Comparison of ENCODE assay signal across 6 cellular contexts in the genomic region with DNA sequence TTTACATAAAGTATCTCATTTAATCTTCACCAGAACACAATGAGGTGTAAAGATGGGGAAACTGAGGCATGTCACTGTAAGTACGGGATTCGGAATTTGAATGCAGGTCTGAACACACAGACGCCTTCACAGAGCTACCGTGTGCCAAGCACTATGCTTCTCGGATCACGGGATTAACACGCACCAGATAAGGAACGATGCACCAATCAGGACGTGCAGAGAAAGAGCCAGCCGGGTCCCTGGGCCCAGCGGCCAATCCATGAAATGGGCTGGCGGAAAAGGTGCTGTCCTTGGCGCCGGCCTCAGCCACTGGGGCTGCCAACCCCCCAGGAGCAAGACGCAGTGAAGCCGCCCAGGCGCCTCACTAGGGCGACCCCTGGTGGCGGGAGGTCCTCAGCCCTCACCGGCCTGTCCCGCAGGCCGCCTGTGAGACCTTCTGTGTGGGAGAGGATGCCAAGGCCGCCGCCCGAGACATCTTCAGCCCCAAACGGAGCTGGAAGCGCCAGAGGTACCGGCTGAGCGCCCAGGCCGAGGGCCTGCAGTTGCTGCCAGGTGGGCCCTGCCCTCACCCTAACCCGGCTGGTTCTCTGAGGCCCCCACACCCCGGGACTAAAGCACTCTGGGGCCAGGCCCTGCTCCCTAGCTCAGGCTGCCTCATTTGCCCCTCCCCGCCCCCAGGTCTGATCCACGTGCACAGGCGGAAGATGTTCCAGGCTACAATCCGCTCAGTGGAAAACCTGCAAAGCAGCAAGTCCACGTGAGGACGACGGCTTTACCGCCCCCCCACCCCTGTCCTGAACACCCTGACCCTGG. TPM values are rescaled to one million over a fixed set of nuclear protein-coding genes. Genes with fewer than 3 reads are reported as not detected.
DNase-seq lines count a peak whose midpoint lies in the region; ATAC-seq and TF ChIP-seq lines count a peak whose summit lies in the region.

No MANE protein-coding gene starts in this region.

- no peak overlapping the region for H3K27ac ChIP-seq in muscle layer of duodenum (ENCODE audit: low read length)
- no peak overlapping the region for H3K27ac ChIP-seq in uterus

- H3K9ac ChIP-seq in adipocyte (ENCODE audit: low read length) = peak overlapping the region; percentile 63

- TF ChIP-seq POLR2A in uterus (IDR thresholded peaks at IDR 0.05) = no peak

- no peaks in the 10 kb centered on the region for H3K36me3 ChIP-seq in adipocyte (ENCODE audit: control insufficient read depth, insufficient read depth, low read length, severe bottlenecking)
- H3K36me3 ChIP-seq in muscle layer of duodenum (ENCODE audit: control insufficient read depth in 1 of 2, insufficient read depth in 2 of 2, low read length in 2 of 2) = no peaks in the 10 kb centered on the region
- no peaks in the 10 kb centered on the region for H3K36me3 ChIP-seq in uterus

- ATAC-seq in GM18867 (IDR thresholded peaks at IDR 0.05; ENCODE audit: unreplicated experiment) = peak; percentile 81

- no peaks in the 10 kb centered on the region for H3K9me3 ChIP-seq in adipocyte (ENCODE audit: control insufficient read depth, low read length)
- no peaks in the 10 kb centered on the region for H3K9me3 ChIP-seq in muscle layer of duodenum (ENCODE audit: control insufficient read depth in 1 of 2, low read length in 2 of 2)
- H3K9me3 ChIP-seq in uterus = no peaks in the 10 kb centered on the region

- TF ChIP-seq CTCF in uterus (IDR thresholded peaks at IDR 0.05) = peak; percentile 64 to 74 (median 68)

- H3K27me3 ChIP-seq in adipocyte (replicated peaks; ENCODE audit: control insufficient read depth, insufficient read depth, low read length) (peaks cover 13% of the 10 kb centered on the region), muscle layer of duodenum (ENCODE audit: low read depth, low read length) (peaks cover 5% of the 10 kb centered on the region), uterus (peaks cover 0 to under 1% of the 10 kb centered on the region in 2 donors)

- DNase-seq in NCI-H460 (ENCODE audit: extremely low read depth, low read depth) (peak; percentile 23), adipocyte (ENCODE audit: low read depth) (peak; percentile 41), uterus (peak; percentile 54 to 76), HCEC 1CT (no peak)

- intact Hi-C loops in uterus (cut with DNase I; ENCODE audit: low total_unique reads) = no loop called here

- peaks cover 13% of the 10 kb centered on the region for H3K4me1 ChIP-seq in adipocyte (ENCODE audit: control insufficient read depth, insufficient read depth, low read length)
- H3K4me1 ChIP-seq in muscle layer of duodenum (ENCODE audit: control insufficient read depth in 1 of 2, insufficient read depth in 2 of 2, low read length in 2 of 2) = peaks cover 6 to 31% of the 10 kb centered on the region in 2 donors
- H3K4me1 ChIP-seq in uterus = peaks cover 0 to 9% of the 10 kb centered on the region in 2 donors

- H3K4me3 ChIP-seq in adipocyte (ENCODE audit: low read length) (peak overlapping the region; percentile 69), muscle layer of duodenum (ENCODE audit: low read depth in 1 of 2, low read length in 2 of 2) (peak overlapping the region; percentile 21 to 47), uterus (peak overlapping the region in 1 of 2 donors; percentile 11)

RNA-seq across cellular contexts. Expression of gene ATG9B, which starts 15.6 kb away (rescaled TPM):
- 0.25 TPM in 1 of 2 replicates, not detected in the other for total RNA-seq in NCI-H460 (2014; rRNA removed; shearing (Covaris generic))
- 1.5 and 1.6 TPM in 2 replicates for polyA plus RNA-seq in NCI-H460 (2014; cell fraction: nucleus; rRNA removed)
- total RNA-seq in uterus = 1 to 10 TPM in 1 of 4 donors, under 1 TPM in 2, not detected in 1; 0.55 to 1.5 (median 0.76) TPM

RNA-seq across cellular contexts. Expression of gene NOS3, which starts 17.9 kb away (rescaled TPM):
- total RNA-seq in NCI-H460 (2014; rRNA removed; shearing (Covaris generic)) = 0.30 and 0.46 TPM in 2 replicates
- 0.07 and 1.8 TPM in 2 replicates for polyA plus RNA-seq in NCI-H460 (2014; cell fraction: nucleus; rRNA removed)
- 10 to 100 TPM in 2 of 4 donors, 1 to 10 TPM in 2; 6.6 to 50.1 (median 15.8) TPM for total RNA-seq in uterus

RNA-seq across cellular contexts. Expression of gene ABCB8, which starts 19.5 kb away (rescaled TPM):
- total RNA-seq in NCI-H460 (2014; rRNA removed; shearing (Covaris generic)) = 26.8 and 32.7 TPM in 2 replicates
- polyA plus RNA-seq in NCI-H460 (2014; cell fraction: nucleus; rRNA removed) = 83.2 and 89.5 TPM in 2 replicates
- 10 to 100 TPM; 18.7 to 54.3 (median 26.0) TPM for total RNA-seq in uterus

RNA-seq across cellular contexts. Expression of gene KCNH2, which starts 30.6 kb away (rescaled TPM):
- total RNA-seq in NCI-H460 (2014; rRNA removed; shearing (Covaris generic)) = 0.27 and 0.58 TPM in 2 replicates
- 0.68 TPM in 1 of 2 replicates, not detected in the other for polyA plus RNA-seq in NCI-H460 (2014; cell fraction: nucleus; rRNA removed)
- total RNA-seq in uterus = 10 to 100 TPM in 3 of 4 donors, 1 to 10 TPM in 1; 9.1 to 51.0 (median 22.8) TPM

RNA-seq across cellular contexts. Expression of gene ASIC3, which starts 39.6 kb away (rescaled TPM):
- 1.1 and 2.0 TPM in 2 replicates for total RNA-seq in NCI-H460 (2014; rRNA removed; shearing (Covaris generic))
- 3.5 and 6.6 TPM in 2 replicates for polyA plus RNA-seq in NCI-H460 (2014; cell fraction: nucleus; rRNA removed)
- 10 to 100 TPM in 1 of 4 donors, 1 to 10 TPM in 2, not detected in 1; 1.0 to 16.8 (median 1.3) TPM for total RNA-seq in uterus
